Comparison of ENCODE assay signal across 9 cellular contexts in genomic region chrX:7109838-7110793, GRCh38. TPM values are rescaled to one million over a fixed set of nuclear protein-coding genes. Genes with fewer than 3 reads are reported as not detected.
DNase-seq lines count a peak whose midpoint lies in the region; ATAC-seq and TF ChIP-seq lines count a peak whose summit lies in the region.
"Had no signal": no experiment of that assay in that cellular context is flagged by ENCODE, and none has a peak within 500 bp of the region (broad histone marks: within the 10 kb centered on the region; RNA-seq: fewer than 3 reads in every experiment).

No MANE protein-coding gene starts in this region.

- peaks cover 15% of the 10 kb centered on the region for H3K4me1 ChIP-seq in iPS-20b (ENCODE audit: insufficient read depth, low read length)
- H3K4me1 ChIP-seq in esophagus squamous epithelium = peaks cover 4 to 22% (median 6%) of the 10 kb centered on the region in 3 donors

- H3K9me3 ChIP-seq in iPS-20b (ENCODE audit: insufficient read depth, low read depth, low read length) (no peaks in the 10 kb centered on the region), esophagus squamous epithelium (no peaks in the 10 kb centered on the region)
- H3K9me3 ChIP-seq: thoracic aorta had no signal

- no peak for TF ChIP-seq POLR2A in esophagus squamous epithelium (IDR thresholded peaks at IDR 0.05)

- ATAC-seq in GM18499 (IDR thresholded peaks at IDR 0.05; ENCODE audit: insufficient read depth, unreplicated experiment) (peak; percentile 63), GM21390 (IDR thresholded peaks at IDR 0.05; ENCODE audit: unreplicated experiment) (peak; percentile 74), HG03457 (IDR thresholded peaks at IDR 0.05; ENCODE audit: unreplicated experiment) (peak; percentile 67), omental fat pad (ENCODE audit: low FRiP score) (no peak)

- H3K9ac ChIP-seq in iPS-20b (ENCODE audit: low read depth, low read length) = 0 out of 2 replicates have a peak overlapping the region, but pooled peaks have one; percentile 15

- no peaks in the 10 kb centered on the region for H3K27me3 ChIP-seq in iPS-20b (ENCODE audit: insufficient read depth, low read length)
- no peaks in the 10 kb centered on the region for H3K27me3 ChIP-seq in esophagus squamous epithelium

- H3K4me3 ChIP-seq in iPS-20b (ENCODE audit: low read length) (no peak overlapping the region), esophagus squamous epithelium (no peak overlapping the region)

- no peak for TF ChIP-seq CTCF in esophagus squamous epithelium (IDR thresholded peaks at IDR 0.05)
- TF ChIP-seq CTCF in omental fat pad (IDR thresholded peaks at IDR 0.05) = no peak

- intact Hi-C loops in esophagus squamous epithelium (cut with DNase I) = no loop called here

- H3K27ac ChIP-seq in iPS-20b (ENCODE audit: low read length) (no peak overlapping the region), esophagus squamous epithelium (peak overlapping the region in 2 of 4 donors; percentile 20 to 50)
- H3K27ac ChIP-seq: thoracic aorta had no signal

- WGBS in esophagus squamous epithelium, 2 donors = 76 to 80% methylated on average over 11 of the region's 12 CpGs

- no peak for DNase-seq in activated gamma-delta T cell treated with Interleukin-2 at 50 U/mL for 16 hours
- DNase-seq in middle frontal gyrus (ENCODE audit: extremely low spot score, low spot score) = no peak
- no peak for DNase-seq in esophagus squamous epithelium (lab: John Stamatoyannopoulos, UW)
- DNase-seq in omental fat pad (ENCODE audit: low spot score) = no peak

- no peaks in the 10 kb centered on the region for H3K36me3 ChIP-seq in iPS-20b (ENCODE audit: insufficient read depth, low read depth, low read length)
- H3K36me3 ChIP-seq in esophagus squamous epithelium = peaks cover 0 to 4% (median 0%) of the 10 kb centered on the region in 3 donors
- H3K36me3 ChIP-seq: thoracic aorta had no signal

RNA-seq across cellular contexts. Expression of gene STS, which starts 37.4 kb away (rescaled TPM):
- total RNA-seq in esophagus squamous epithelium (1 to 10 TPM; 1.5 to 4.8 (median 2.3) TPM), omental fat pad (10 to 100 TPM in 3 of 4 donors, 1 to 10 TPM in 1; 8.6 to 23.9 (median 14.9) TPM)

RNA-seq across cellular contexts. Expression of gene PUDP, which starts 37.8 kb away (rescaled TPM):
- 10 to 100 TPM; 10.4 to 16.6 (median 11.5) TPM for total RNA-seq in esophagus squamous epithelium
- 10 to 100 TPM in 3 of 4 donors, 1 to 10 TPM in 1; 5.5 to 15.5 (median 11.9) TPM for total RNA-seq in omental fat pad
